ENCODE assay signal across 7 cellular contexts in the genomic region with DNA sequence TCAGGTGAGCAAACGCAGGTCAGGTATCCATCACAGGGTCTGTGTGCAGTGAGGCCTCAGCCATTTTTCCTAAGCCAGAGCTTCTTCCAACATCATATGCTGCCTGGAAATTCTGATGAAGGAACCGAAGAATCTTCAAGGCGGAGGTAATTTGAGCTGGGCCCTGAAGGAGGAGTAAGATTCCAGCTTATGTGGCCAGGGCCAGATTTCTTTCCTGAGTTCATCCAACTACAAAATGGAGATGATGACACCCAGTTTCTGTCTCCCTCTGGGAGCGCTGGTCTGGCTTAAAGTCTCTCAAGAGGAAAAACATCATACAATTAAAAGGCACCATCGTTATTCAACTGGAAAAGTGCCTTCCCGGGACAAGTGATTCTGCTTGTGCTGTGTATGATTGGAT. TPM values are rescaled to one million over a fixed set of nuclear protein-coding genes. Genes with fewer than 3 reads are reported as not detected.
DNase-seq lines count a peak whose midpoint lies in the region; ATAC-seq and TF ChIP-seq lines count a peak whose summit lies in the region.

No MANE protein-coding gene starts in this region.

- H3K79me1 ChIP-seq in H9 (ENCODE audit: insufficient read depth, low read depth, low read length, poor library complexity, severe bottlenecking): no peaks in the 10 kb centered on the region

- H3K27ac ChIP-seq in H9 (ENCODE audit: insufficient read length, low read depth, low read length): no peak overlapping the region

- no CpG with 5 or more reads among the region's 6 CpGs for WGBS in H9 (ENCODE audit: extremely low coverage, insufficient read length, low lambda C conversion rate)

- H3K36me3 Mint-ChIP-seq in H9 (ENCODE audit: insufficient read depth in 1 of 3, low read depth in 3 of 3): no peaks in the 10 kb centered on the region

- H3K9me3 ChIP-seq in H9 (ENCODE audit: control insufficient read depth, low read depth, low read length): no peaks in the 10 kb centered on the region

- no peak overlapping the region for H2AFZ ChIP-seq in H9 (ENCODE audit: low read length)

- no peaks in the 10 kb centered on the region for H3K23me2 ChIP-seq in H9 (ENCODE audit: insufficient read length, low read depth, low read length, poor library complexity, severe bottlenecking)

- H4K20me1 ChIP-seq in H9 (ENCODE audit: control insufficient read depth, insufficient read depth, insufficient read length): no peaks in the 10 kb centered on the region

- ATAC-seq in SK-N-SH treated with all-trans-retinoic acid at 6 μM for 48 hours: peak; percentile 84
- ATAC-seq in activated CD4-positive, CD25-positive, alpha-beta regulatory T cell treated with anti-CD3 and anti-CD28 coated beads, Interleukin-2, amount 50 U/mL, for 24 hours: no peak
- ATAC-seq in HG02588 (IDR thresholded peaks at IDR 0.05; ENCODE audit: unreplicated experiment): no peak

- no peak overlapping the region; a peak in 1 of 7 replicates for H3K27ac Mint-ChIP-seq in H9

- no peak overlapping the region for H3K9ac ChIP-seq in H9 (ENCODE audit: extremely low read depth, insufficient read length, low read length)

- no peaks in the 10 kb centered on the region; the same call in 1 of the 2 replicates for H3K4me1 ChIP-seq in H9 (ENCODE audit: insufficient read depth, low read length)

- H3K27me3 ChIP-seq in H9 (ENCODE audit: insufficient read depth, low read length): no peaks in the 10 kb centered on the region

- H3K56ac ChIP-seq in H9 (ENCODE audit: insufficient read length, low read depth, low read length): no peak overlapping the region

- H3K4me2 ChIP-seq in H9 (ENCODE audit: insufficient read depth, insufficient read length, low read length): no peak overlapping the region

- peaks cover 4% of the 10 kb centered on the region; the same call in 1 of the 2 replicates for H3K27me3 Mint-ChIP-seq in H9 (ENCODE audit: low read depth)

- no peak overlapping the region for H2BK15ac ChIP-seq in H9 (ENCODE audit: low read depth, low read length)

- H4K5ac ChIP-seq in H9 (ENCODE audit: insufficient read length, low read depth, low read length): no peak overlapping the region

- peaks cover 21 to 41% of the 10 kb centered on the region in 2 experiments for H3K4me1 Mint-ChIP-seq in H9

- H3K4me3 Mint-ChIP-seq in H9: no peak overlapping the region

- H2BK5ac ChIP-seq in H9 (ENCODE audit: insufficient read length, low read length): no peak overlapping the region

- H3K18ac ChIP-seq in H9 (ENCODE audit: insufficient read length, low read depth, low read length): no peak overlapping the region

- H3K9me3 Mint-ChIP-seq in H9: no peaks in the 10 kb centered on the region

- H2BK120ac ChIP-seq in H9 (ENCODE audit: low read depth, low read length, poor library complexity, severe bottlenecking): no peak overlapping the region

- DNase-seq in H9 (no peak), glomerular visceral epithelial cell (ENCODE audit: extremely low spot score) (peak; percentile 62), stromal cell of bone marrow (ENCODE audit: low read depth) (peak; percentile 72), RPMI8226 (no peak)

- no peak overlapping the region for H4K8ac ChIP-seq in H9 (replicated peaks; ENCODE audit: insufficient read length, low read depth, low read length)

- H3K23ac ChIP-seq in H9 (ENCODE audit: insufficient read length, low read depth, low read length): no peak overlapping the region

- H2BK20ac ChIP-seq in H9 (ENCODE audit: low read depth, low read length, poor library complexity, severe bottlenecking): no peak overlapping the region

- no peak overlapping the region for H3K14ac ChIP-seq in H9 (ENCODE audit: insufficient read depth, low read length)

- no peak overlapping the region for H3T11ph ChIP-seq in H9 (ENCODE audit: low read length)

- no peak overlapping the region for H2AK5ac ChIP-seq in H9 (ENCODE audit: insufficient read length, low read length)

- H3K79me2 ChIP-seq in H9 (ENCODE audit: insufficient read depth, low read length): no peaks in the 10 kb centered on the region

- no peak overlapping the region for H4K91ac ChIP-seq in H9 (ENCODE audit: insufficient read length, low read depth, low read length)

- peak; percentile 52 for TF ChIP-seq CTCF in H9 (conservative IDR thresholded peaks at IDR 0.05)

- no peak overlapping the region for H3K4ac ChIP-seq in H9 (ENCODE audit: low read depth, low read length)

- no peak overlapping the region for H2BK12ac ChIP-seq in H9 (ENCODE audit: insufficient read length, low read depth, low read length)

TF ChIP-seq in SK-N-SH treated with all-trans-retinoic acid at 6 μM for 48 hours, 23 proteins besides CTCF, POLR2A, EP300 and RAD21 (continues in another document):
- TF ChIP-seq OSR1 (CRISPR knock-in tag; IDR thresholded peaks at IDR 0.05) (no peak), SNAI2 (CRISPR knock-in tag; IDR thresholded peaks at IDR 0.05) (no peak), ZNF8 (CRISPR knock-in tag; IDR thresholded peaks at IDR 0.05) (no peak), BACH2 (CRISPR knock-in tag; IDR thresholded peaks at IDR 0.05; ENCODE audit: borderline replicate concordance) (no peak), ZFP3 (CRISPR knock-in tag; IDR thresholded peaks at IDR 0.05) (no peak), TOX (CRISPR knock-in tag; IDR thresholded peaks at IDR 0.05; ENCODE audit: borderline replicate concordance) (no peak), TCF4 (CRISPR knock-in tag; IDR thresholded peaks at IDR 0.05; ENCODE audit: borderline replicate concordance) (no peak), RARB (CRISPR knock-in tag; IDR thresholded peaks at IDR 0.05) (no peak), ISL1 (CRISPR knock-in tag; IDR thresholded peaks at IDR 0.05) (no peak), ZNF70 (CRISPR knock-in tag; IDR thresholded peaks at IDR 0.05) (no peak), CSDC2 (CRISPR knock-in tag; IDR thresholded peaks at IDR 0.05) (no peak)
- TF ChIP-seq, protein P1, sequence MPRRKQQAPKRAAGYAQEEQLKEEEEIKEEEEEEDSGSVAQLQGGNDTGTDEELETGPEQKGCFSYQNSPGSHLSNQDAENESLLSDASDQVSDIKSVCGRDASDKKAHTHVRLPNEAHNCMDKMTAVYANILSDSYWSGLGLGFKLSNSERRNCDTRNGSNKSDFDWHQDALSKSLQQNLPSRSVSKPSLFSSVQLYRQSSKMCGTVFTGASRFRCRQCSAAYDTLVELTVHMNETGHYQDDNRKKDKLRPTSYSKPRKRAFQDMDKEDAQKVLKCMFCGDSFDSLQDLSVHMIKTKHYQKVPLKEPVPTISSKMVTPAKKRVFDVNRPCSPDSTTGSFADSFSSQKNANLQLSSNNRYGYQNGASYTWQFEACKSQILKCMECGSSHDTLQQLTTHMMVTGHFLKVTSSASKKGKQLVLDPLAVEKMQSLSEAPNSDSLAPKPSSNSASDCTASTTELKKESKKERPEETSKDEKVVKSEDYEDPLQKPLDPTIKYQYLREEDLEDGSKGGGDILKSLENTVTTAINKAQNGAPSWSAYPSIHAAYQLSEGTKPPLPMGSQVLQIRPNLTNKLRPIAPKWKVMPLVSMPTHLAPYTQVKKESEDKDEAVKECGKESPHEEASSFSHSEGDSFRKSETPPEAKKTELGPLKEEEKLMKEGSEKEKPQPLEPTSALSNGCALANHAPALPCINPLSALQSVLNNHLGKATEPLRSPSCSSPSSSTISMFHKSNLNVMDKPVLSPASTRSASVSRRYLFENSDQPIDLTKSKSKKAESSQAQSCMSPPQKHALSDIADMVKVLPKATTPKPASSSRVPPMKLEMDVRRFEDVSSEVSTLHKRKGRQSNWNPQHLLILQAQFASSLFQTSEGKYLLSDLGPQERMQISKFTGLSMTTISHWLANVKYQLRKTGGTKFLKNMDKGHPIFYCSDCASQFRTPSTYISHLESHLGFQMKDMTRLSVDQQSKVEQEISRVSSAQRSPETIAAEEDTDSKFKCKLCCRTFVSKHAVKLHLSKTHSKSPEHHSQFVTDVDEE (CRISPR knock-in tag; IDR thresholded peaks at IDR 0.05): no peak
- TF ChIP-seq, protein P2, sequence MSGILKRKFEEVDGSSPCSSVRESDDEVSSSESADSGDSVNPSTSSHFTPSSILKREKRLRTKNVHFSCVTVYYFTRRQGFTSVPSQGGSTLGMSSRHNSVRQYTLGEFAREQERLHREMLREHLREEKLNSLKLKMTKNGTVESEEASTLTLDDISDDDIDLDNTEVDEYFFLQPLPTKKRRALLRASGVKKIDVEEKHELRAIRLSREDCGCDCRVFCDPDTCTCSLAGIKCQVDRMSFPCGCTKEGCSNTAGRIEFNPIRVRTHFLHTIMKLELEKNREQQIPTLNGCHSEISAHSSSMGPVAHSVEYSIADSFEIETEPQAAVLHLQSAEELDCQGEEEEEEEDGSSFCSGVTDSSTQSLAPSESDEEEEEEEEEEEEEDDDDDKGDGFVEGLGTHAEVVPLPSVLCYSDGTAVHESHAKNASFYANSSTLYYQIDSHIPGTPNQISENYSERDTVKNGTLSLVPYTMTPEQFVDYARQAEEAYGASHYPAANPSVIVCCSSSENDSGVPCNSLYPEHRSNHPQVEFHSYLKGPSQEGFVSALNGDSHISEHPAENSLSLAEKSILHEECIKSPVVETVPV (CRISPR knock-in tag; IDR thresholded peaks at IDR 0.05): no peak
- TF ChIP-seq, protein P3, sequence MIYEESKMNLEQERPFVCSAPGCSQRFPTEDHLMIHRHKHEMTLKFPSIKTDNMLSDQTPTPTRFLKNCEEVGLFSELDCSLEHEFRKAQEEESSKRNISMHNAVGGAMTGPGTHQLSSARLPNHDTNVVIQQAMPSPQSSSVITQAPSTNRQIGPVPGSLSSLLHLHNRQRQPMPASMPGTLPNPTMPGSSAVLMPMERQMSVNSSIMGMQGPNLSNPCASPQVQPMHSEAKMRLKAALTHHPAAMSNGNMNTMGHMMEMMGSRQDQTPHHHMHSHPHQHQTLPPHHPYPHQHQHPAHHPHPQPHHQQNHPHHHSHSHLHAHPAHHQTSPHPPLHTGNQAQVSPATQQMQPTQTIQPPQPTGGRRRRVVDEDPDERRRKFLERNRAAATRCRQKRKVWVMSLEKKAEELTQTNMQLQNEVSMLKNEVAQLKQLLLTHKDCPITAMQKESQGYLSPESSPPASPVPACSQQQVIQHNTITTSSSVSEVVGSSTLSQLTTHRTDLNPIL (CRISPR knock-in tag; IDR thresholded peaks at IDR 0.05; ENCODE audit: low read depth): no peak

RNA-seq across cellular contexts. Expression of a gene that starts 6.9 kb away (rescaled TPM):
- total RNA-seq in H9 (2021): 40.3 and 40.7 TPM in 2 replicates

RNA-seq across cellular contexts. Expression of a gene that starts 20.9 kb away (rescaled TPM):
- total RNA-seq in H9 (2021): 0.68 TPM in 1 of 2 replicates, not detected in the other

Comparison
In these comparisons a context has a peak if more than half of its experiments do, and no peak if none do; other contexts are left out.
1. DNase-seq: peak in glomerular visceral epithelial cell (single experiment) and stromal cell of bone marrow (single experiment); none in H9 (single experiment) and RPMI8226 (single experiment).